ENCODE assay signal across 18 cellular contexts in the genomic region with DNA sequence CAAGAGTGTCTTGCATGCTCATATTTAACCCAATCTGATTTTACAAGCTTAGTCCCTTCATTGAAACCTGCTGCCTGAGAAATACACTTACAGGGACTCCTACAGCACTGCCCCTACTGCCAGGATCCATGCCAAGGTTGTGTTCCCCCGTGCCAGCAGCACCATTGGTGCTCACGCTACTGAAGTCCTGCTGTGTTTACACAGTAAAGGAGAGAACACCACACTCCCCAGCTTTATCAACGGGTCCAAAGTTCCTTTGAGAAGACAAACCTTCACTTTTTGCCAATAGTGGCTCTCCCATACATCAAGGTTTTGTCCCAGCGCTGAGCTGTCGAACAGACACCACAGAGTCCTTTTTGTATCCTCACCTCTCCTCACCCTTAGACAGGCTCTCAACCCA.
DNase-seq lines count a peak whose midpoint lies in the region; ATAC-seq, FAIRE-seq and TF ChIP-seq lines count a peak whose summit lies in the region.
"Had no signal": no experiment of that assay in that cellular context is flagged by ENCODE, and none has a peak within 500 bp of the region (broad histone marks: within the 10 kb centered on the region; RNA-seq: fewer than 3 reads in every experiment).

No MANE protein-coding gene starts in this region.

- H3K79me2 ChIP-seq in MM.1S (ENCODE audit: low read length) = no peaks in the 10 kb centered on the region

- H3F3A ChIP-seq in MM.1S (ENCODE audit: insufficient read depth, low read length) = no peaks in the 10 kb centered on the region

- H3K4me2 ChIP-seq in MM.1S (ENCODE audit: low read depth, low read length) = no peak overlapping the region

- TF ChIP-seq CTCF in MM.1S (IDR thresholded peaks at IDR 0.05; ENCODE audit: low read length) = no peak

- no peaks in the 10 kb centered on the region for H4K20me1 ChIP-seq in MM.1S (ENCODE audit: insufficient read depth, low read length)

- DNase-seq in small intestine (peak; percentile 74), MM.1S (no peak)
- no peak for DNase-seq in stimulated activated CD4-positive, alpha-beta T cell treated with anti-CD3 and anti-CD28 coated beads, Interleukin-4, amount 100 ng/mL, for 1 hour
- no peak for DNase-seq in stimulated activated naive CD4-positive, alpha-beta T cell (lab: John Stamatoyannopoulos, UW)
- DNase-seq: activated CD4-positive, alpha-beta T cell treated with anti-CD3 and anti-CD28 coated beads for 36 hours; CD8-positive, alpha-beta T cell; effector CD8-positive, alpha-beta T cell; gastrocnemius medialis; GF-D8; Kasumi-1; kidney; NCI-H2107; trophoblast cell had no signal

- H3K9me2 ChIP-seq in MM.1S (replicated peaks; ENCODE audit: insufficient read depth, low read length) = no peaks in the 10 kb centered on the region

- H3K9me3 ChIP-seq in small intestine (ENCODE audit: control insufficient read depth, low read depth) (no peaks in the 10 kb centered on the region), MM.1S (replicated peaks; ENCODE audit: insufficient read depth, low read length) (no peaks in the 10 kb centered on the region)
- H3K9me3 ChIP-seq: gastrocnemius medialis had no signal

- H2AFZ ChIP-seq in MM.1S (ENCODE audit: low read length) = no peak overlapping the region

- H3K27ac ChIP-seq in small intestine (ENCODE audit: low read depth in 1 of 2, low read length in 1 of 2) (no peak overlapping the region), MM.1S (ENCODE audit: low read length) (no peak overlapping the region)
- H3K27ac ChIP-seq: gastrocnemius medialis, skin epidermis had no signal

- ATAC-seq in GM19372 (IDR thresholded peaks at IDR 0.05; ENCODE audit: low read depth, unreplicated experiment) (peak; percentile 5), HG02623 (IDR thresholded peaks at IDR 0.05; ENCODE audit: unreplicated experiment) (peak; percentile 9), HG03439 (IDR thresholded peaks at IDR 0.05; ENCODE audit: unreplicated experiment) (peak; percentile 26)
- ATAC-seq in activated CD4-positive, CD25-positive, alpha-beta regulatory T cell treated with anti-CD3 and anti-CD28 coated beads, Interleukin-2, amount 50 U/mL, for 24 hours = no peak
- ATAC-seq: activated CD4-positive, alpha-beta T cell treated with anti-CD3 and anti-CD28 coated beads for 36 hours; CD8-positive, alpha-beta T cell; gastrocnemius medialis had no signal

- no peak for FAIRE-seq in small intestine (lab: Jason Lieb, UNC)
- FAIRE-seq: kidney had no signal

- H3K9ac ChIP-seq in MM.1S (ENCODE audit: low read length) = no peak overlapping the region

- H3K36me3 ChIP-seq in small intestine (ENCODE audit: control insufficient read depth in 2 of 2, insufficient read depth in 2 of 2, low read length in 2 of 2) (no peaks in the 10 kb centered on the region), MM.1S (replicated peaks; ENCODE audit: insufficient read depth, low read length) (no peaks in the 10 kb centered on the region)
- H3K36me3 ChIP-seq: gastrocnemius medialis had no signal

- H3K27me3 ChIP-seq in small intestine (ENCODE audit: control insufficient read depth in 2 of 2, insufficient read depth in 2 of 2, low read length in 2 of 2) (no peaks in the 10 kb centered on the region), MM.1S (replicated peaks; ENCODE audit: insufficient read depth, low read length) (no peaks in the 10 kb centered on the region)
- H3K27me3 ChIP-seq: gastrocnemius medialis had no signal

- WGBS in small intestine, 3 donors = 13 to 55% (median 30%) methylated on average over 5 of the region's 5 CpGs

- H3K4me1 ChIP-seq in small intestine (ENCODE audit: control insufficient read depth in 2 of 2, insufficient read depth in 1 of 2, low read depth in 1 of 2, low read length in 1 of 2) = peaks cover 0 to 2% of the 10 kb centered on the region in 2 donors
- no peaks in the 10 kb centered on the region for H3K4me1 ChIP-seq in MM.1S (ENCODE audit: low read length)
- H3K4me1 ChIP-seq: gastrocnemius medialis had no signal

- no peak overlapping the region for H3K4me3 ChIP-seq in small intestine (ENCODE audit: low read depth in 1 of 2, low read length in 2 of 2)
- no peak overlapping the region for H3K4me3 ChIP-seq in MM.1S (ENCODE audit: low read length)
- H3K4me3 ChIP-seq: gastrocnemius medialis, skin epidermis had no signal

Comparison
In these comparisons a context has a peak if more than half of its experiments do, and no peak if none do; other contexts are left out.
1. ATAC-seq: peak in GM19372 (single experiment), HG02623 (single experiment) and HG03439 (single experiment); none in activated CD4-positive, CD25-positive, alpha-beta regulatory T cell treated with anti-CD3 and anti-CD28 coated beads, Interleukin-2, amount 50 U/mL, for 24 hours (0 of 2).